Comparison of ENCODE assay signal across 1 cellular context in the genomic region with DNA sequence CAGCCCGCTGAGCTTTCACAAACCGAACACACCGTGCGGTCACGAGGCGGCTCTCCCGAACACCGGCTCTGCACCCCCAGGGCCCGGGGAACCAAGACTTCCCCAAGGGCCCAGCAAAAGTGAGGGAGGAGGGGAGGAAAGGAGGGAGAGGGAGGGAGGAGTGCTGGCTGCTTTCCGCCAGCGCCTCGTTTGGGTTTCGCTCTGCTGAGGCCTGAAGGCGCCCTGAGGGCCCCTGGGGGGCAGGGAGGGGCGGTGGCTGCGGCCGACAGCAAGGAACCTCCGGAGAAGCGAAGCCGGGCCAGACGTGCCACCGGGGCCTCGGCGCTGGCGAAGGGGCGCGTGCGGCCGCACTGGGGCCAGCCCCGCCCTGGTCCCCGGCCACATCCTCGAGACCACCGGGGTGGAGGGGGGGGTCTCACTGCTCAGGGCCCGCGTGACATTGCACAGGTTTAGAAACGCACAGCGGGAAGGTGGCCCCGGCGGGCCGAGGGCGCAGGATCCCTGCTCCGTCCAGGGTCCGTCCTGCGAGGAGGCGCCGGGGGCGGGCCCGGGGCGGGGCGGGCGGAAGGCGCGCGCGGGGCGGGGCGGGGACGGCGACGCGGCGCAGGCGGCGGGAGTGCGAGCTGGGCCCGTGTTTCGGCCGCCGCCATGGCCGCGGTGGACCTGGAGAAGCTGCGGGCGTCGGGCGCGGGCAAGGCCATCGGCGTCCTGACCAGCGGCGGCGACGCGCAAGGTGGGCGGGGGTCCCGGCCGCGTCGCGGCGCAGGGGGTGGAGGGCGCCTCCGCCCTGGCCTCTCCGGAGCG.
TF ChIP-seq lines count a peak whose summit lies in the region.

TSS of gene PFKL (plus strand) at position 596 of the 804 bp plus-strand sequence. CDS start at position 649, 53 bp downstream.

TF ChIP-seq in H1, 55 proteins besides CTCF, POLR2A, EP300 and RAD21 (continued from another document):
- no peak for TF ChIP-seq POLR2AphosphoS5 (IDR thresholded peaks at IDR 0.05; ENCODE audit: low read depth, low read length)
- TF ChIP-seq SIRT6 (IDR thresholded peaks at IDR 0.05; ENCODE audit: low read length) = no peak
- TF ChIP-seq CREB1 (IDR thresholded peaks at IDR 0.05) = peak; percentile 24; the same call in 1 of the 2 replicates
- TF ChIP-seq SP4 (IDR thresholded peaks at IDR 0.05; ENCODE audit: low read length) = no peak
- no peak for TF ChIP-seq ZNF274 (IDR thresholded peaks at IDR 0.05; ENCODE audit: borderline replicate concordance, extremely low read depth, low read length)
- no peak for TF ChIP-seq HDAC6 (IDR thresholded peaks at IDR 0.05; ENCODE audit: low read depth, low read length)
- no peak for TF ChIP-seq KDM5A (IDR thresholded peaks at IDR 0.05; ENCODE audit: low read length)
- no peak for TF ChIP-seq SP2 (IDR thresholded peaks at IDR 0.05; ENCODE audit: low read length)
- TF ChIP-seq BACH1 (IDR thresholded peaks at IDR 0.05; ENCODE audit: low read length) = no peak
- no peak for TF ChIP-seq PHF8 (conservative IDR thresholded peaks at IDR 0.05; ENCODE audit: low read depth, low read length)
- TF ChIP-seq, protein P1, sequence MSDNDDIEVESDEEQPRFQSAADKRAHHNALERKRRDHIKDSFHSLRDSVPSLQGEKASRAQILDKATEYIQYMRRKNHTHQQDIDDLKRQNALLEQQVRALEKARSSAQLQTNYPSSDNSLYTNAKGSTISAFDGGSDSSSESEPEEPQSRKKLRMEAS (IDR thresholded peaks at IDR 0.05) = peak; percentile 41
- TF ChIP-seq TAF7 (optimal IDR thresholded peaks at IDR 0.05; ENCODE audit: borderline replicate concordance, low read depth, low read length) = no peak
- TF ChIP-seq, protein P2, sequence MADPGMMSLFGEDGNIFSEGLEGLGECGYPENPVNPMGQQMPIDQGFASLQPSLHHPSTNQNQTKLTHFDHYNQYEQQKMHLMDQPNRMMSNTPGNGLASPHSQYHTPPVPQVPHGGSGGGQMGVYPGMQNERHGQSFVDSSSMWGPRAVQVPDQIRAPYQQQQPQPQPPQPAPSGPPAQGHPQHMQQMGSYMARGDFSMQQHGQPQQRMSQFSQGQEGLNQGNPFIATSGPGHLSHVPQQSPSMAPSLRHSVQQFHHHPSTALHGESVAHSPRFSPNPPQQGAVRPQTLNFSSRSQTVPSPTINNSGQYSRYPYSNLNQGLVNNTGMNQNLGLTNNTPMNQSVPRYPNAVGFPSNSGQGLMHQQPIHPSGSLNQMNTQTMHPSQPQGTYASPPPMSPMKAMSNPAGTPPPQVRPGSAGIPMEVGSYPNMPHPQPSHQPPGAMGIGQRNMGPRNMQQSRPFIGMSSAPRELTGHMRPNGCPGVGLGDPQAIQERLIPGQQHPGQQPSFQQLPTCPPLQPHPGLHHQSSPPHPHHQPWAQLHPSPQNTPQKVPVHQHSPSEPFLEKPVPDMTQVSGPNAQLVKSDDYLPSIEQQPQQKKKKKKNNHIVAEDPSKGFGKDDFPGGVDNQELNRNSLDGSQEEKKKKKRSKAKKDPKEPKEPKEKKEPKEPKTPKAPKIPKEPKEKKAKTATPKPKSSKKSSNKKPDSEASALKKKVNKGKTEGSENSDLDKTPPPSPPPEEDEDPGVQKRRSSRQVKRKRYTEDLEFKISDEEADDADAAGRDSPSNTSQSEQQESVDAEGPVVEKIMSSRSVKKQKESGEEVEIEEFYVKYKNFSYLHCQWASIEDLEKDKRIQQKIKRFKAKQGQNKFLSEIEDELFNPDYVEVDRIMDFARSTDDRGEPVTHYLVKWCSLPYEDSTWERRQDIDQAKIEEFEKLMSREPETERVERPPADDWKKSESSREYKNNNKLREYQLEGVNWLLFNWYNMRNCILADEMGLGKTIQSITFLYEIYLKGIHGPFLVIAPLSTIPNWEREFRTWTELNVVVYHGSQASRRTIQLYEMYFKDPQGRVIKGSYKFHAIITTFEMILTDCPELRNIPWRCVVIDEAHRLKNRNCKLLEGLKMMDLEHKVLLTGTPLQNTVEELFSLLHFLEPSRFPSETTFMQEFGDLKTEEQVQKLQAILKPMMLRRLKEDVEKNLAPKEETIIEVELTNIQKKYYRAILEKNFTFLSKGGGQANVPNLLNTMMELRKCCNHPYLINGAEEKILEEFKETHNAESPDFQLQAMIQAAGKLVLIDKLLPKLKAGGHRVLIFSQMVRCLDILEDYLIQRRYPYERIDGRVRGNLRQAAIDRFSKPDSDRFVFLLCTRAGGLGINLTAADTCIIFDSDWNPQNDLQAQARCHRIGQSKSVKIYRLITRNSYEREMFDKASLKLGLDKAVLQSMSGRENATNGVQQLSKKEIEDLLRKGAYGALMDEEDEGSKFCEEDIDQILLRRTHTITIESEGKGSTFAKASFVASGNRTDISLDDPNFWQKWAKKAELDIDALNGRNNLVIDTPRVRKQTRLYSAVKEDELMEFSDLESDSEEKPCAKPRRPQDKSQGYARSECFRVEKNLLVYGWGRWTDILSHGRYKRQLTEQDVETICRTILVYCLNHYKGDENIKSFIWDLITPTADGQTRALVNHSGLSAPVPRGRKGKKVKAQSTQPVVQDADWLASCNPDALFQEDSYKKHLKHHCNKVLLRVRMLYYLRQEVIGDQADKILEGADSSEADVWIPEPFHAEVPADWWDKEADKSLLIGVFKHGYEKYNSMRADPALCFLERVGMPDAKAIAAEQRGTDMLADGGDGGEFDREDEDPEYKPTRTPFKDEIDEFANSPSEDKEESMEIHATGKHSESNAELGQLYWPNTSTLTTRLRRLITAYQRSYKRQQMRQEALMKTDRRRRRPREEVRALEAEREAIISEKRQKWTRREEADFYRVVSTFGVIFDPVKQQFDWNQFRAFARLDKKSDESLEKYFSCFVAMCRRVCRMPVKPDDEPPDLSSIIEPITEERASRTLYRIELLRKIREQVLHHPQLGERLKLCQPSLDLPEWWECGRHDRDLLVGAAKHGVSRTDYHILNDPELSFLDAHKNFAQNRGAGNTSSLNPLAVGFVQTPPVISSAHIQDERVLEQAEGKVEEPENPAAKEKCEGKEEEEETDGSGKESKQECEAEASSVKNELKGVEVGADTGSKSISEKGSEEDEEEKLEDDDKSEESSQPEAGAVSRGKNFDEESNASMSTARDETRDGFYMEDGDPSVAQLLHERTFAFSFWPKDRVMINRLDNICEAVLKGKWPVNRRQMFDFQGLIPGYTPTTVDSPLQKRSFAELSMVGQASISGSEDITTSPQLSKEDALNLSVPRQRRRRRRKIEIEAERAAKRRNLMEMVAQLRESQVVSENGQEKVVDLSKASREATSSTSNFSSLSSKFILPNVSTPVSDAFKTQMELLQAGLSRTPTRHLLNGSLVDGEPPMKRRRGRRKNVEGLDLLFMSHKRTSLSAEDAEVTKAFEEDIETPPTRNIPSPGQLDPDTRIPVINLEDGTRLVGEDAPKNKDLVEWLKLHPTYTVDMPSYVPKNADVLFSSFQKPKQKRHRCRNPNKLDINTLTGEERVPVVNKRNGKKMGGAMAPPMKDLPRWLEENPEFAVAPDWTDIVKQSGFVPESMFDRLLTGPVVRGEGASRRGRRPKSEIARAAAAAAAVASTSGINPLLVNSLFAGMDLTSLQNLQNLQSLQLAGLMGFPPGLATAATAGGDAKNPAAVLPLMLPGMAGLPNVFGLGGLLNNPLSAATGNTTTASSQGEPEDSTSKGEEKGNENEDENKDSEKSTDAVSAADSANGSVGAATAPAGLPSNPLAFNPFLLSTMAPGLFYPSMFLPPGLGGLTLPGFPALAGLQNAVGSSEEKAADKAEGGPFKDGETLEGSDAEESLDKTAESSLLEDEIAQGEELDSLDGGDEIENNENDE (IDR thresholded peaks at IDR 0.05; ENCODE audit: insufficient replicate concordance, low read length) = no peak
- no peak for TF ChIP-seq HDAC2 (IDR thresholded peaks at IDR 0.05; ENCODE audit: borderline replicate concordance in 1 of 2, low read depth in 2 of 2, low read length in 2 of 2)
- TF ChIP-seq POU5F1 (IDR thresholded peaks at IDR 0.05; ENCODE audit: low read depth, low read length) = no peak
- no peak for TF ChIP-seq RXRA (IDR thresholded peaks at IDR 0.05; ENCODE audit: insufficient read depth, low read depth, low read length)
- no peak for TF ChIP-seq ATF2 (IDR thresholded peaks at IDR 0.05; ENCODE audit: low read length)
- TF ChIP-seq JUN (IDR thresholded peaks at IDR 0.05; ENCODE audit: low read depth, low read length) = no peak
- no peak for TF ChIP-seq CBX5 (IDR thresholded peaks at IDR 0.05; ENCODE audit: low read depth, low read length)
- TF ChIP-seq SIN3A (conservative IDR thresholded peaks at IDR 0.05 in 1 of 2, IDR thresholded peaks at IDR 0.05 in 1 of 2; ENCODE audit: low read depth in 1 of 2, low read length in 2 of 2) = peak; percentile 58 to 81; a peak in 1 of 4 replicates
- 0 out of 2 replicates have a peak, but pooled peaks have one; percentile 9 for TF ChIP-seq KDM1A (IDR thresholded peaks at IDR 0.05; ENCODE audit: borderline replicate concordance, low read length)
- TF ChIP-seq SUZ12 (IDR thresholded peaks at IDR 0.05; ENCODE audit: low read length) = no peak
- no peak for TF ChIP-seq RFX5 (IDR thresholded peaks at IDR 0.05; ENCODE audit: borderline replicate concordance, low read depth, low read length)
- TF ChIP-seq CEBPB (IDR thresholded peaks at IDR 0.05; ENCODE audit: low read depth, low read length) = no peak
- TF ChIP-seq CBX8 (IDR thresholded peaks at IDR 0.05; ENCODE audit: borderline replicate concordance, low read depth, low read length) = no peak
- TF ChIP-seq EZH2 (IDR thresholded peaks at IDR 0.05; ENCODE audit: low read depth, low read length, severe bottlenecking) = no peak
- no peak for TF ChIP-seq NRF1 (IDR thresholded peaks at IDR 0.05; ENCODE audit: low read depth, low read length)
- peak; percentile 57 for TF ChIP-seq CTBP2 (IDR thresholded peaks at IDR 0.05; ENCODE audit: borderline replicate concordance, insufficient read depth, insufficient read length, low read length)
- TF ChIP-seq TBP (IDR thresholded peaks at IDR 0.05; ENCODE audit: low read depth, low read length) = no peak
- TF ChIP-seq SP1 (IDR thresholded peaks at IDR 0.05; ENCODE audit: low read depth, low read length) = no peak
- no peak for TF ChIP-seq TEAD4 (IDR thresholded peaks at IDR 0.05; ENCODE audit: low read depth, low read length)
- no peak for TF ChIP-seq RNF2 (IDR thresholded peaks at IDR 0.05; ENCODE audit: borderline replicate concordance, low read depth, low read length, missing control alignments, poor library complexity, severe bottlenecking)
- TF ChIP-seq CHD2 (IDR thresholded peaks at IDR 0.05; ENCODE audit: low read length) = no peak
- TF ChIP-seq, protein P3, sequence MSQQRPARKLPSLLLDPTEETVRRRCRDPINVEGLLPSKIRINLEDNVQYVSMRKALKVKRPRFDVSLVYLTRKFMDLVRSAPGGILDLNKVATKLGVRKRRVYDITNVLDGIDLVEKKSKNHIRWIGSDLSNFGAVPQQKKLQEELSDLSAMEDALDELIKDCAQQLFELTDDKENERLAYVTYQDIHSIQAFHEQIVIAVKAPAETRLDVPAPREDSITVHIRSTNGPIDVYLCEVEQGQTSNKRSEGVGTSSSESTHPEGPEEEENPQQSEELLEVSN (IDR thresholded peaks at IDR 0.05) = peak; percentile 50; the same call in 1 of the 2 replicates
- no peak for TF ChIP-seq FOSL1 (IDR thresholded peaks at IDR 0.05; ENCODE audit: insufficient read depth, low read depth, low read length)
- TF ChIP-seq JUND (IDR thresholded peaks at IDR 0.05; ENCODE audit: low read length) = no peak
- no peak for TF ChIP-seq GABPA (IDR thresholded peaks at IDR 0.05; ENCODE audit: borderline replicate concordance, insufficient read depth, low read length)
- TF ChIP-seq RBBP5 (IDR thresholded peaks at IDR 0.05; ENCODE audit: borderline replicate concordance, low read depth, low read length) = peak; percentile 43; the same call in 1 of the 2 replicates
- TF ChIP-seq BCL11A (IDR thresholded peaks at IDR 0.05; ENCODE audit: low read depth in 2 of 2, low read length in 2 of 2) = no peak
- TF ChIP-seq GTF2F1 (IDR thresholded peaks at IDR 0.05; ENCODE audit: borderline replicate concordance, low read depth, low read length) = no peak
- TF ChIP-seq CHD1 (IDR thresholded peaks at IDR 0.05; ENCODE audit: low read depth, low read length) = no peak
- TF ChIP-seq, protein P4, sequence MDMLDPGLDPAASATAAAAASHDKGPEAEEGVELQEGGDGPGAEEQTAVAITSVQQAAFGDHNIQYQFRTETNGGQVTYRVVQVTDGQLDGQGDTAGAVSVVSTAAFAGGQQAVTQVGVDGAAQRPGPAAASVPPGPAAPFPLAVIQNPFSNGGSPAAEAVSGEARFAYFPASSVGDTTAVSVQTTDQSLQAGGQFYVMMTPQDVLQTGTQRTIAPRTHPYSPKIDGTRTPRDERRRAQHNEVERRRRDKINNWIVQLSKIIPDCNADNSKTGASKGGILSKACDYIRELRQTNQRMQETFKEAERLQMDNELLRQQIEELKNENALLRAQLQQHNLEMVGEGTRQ (IDR thresholded peaks at IDR 0.05; ENCODE audit: low read length) = no peak
- TF ChIP-seq NANOG (IDR thresholded peaks at IDR 0.05; ENCODE audit: insufficient read depth, low read depth, low read length, poor library complexity, severe bottlenecking) = no peak
- TF ChIP-seq SRF (IDR thresholded peaks at IDR 0.05; ENCODE audit: low read depth, low read length) = no peak
- TF ChIP-seq MAFK (IDR thresholded peaks at IDR 0.05; ENCODE audit: low read depth, low read length) = no peak
- TF ChIP-seq YY1 (IDR thresholded peaks at IDR 0.05; ENCODE audit: low read depth, low read length) = no peak
- no peak for TF ChIP-seq BRCA1 (IDR thresholded peaks at IDR 0.05; ENCODE audit: low read depth, low read length)
- TF ChIP-seq ATF3 (IDR thresholded peaks at IDR 0.05; ENCODE audit: insufficient read depth, low read depth, low read length) = no peak
- TF ChIP-seq KDM4A (IDR thresholded peaks at IDR 0.05; ENCODE audit: low read depth, low read length, severe bottlenecking) = peak; percentile 85
- no peak for TF ChIP-seq SIX5 (IDR thresholded peaks at IDR 0.05; ENCODE audit: low read depth, low read length)
- peak; percentile 47 for TF ChIP-seq ASH2L (IDR thresholded peaks at IDR 0.05; ENCODE audit: low read length)
